ENCODE assay signal across 9 cellular contexts in genomic region chr12:103766028-103766427, GRCh38.
"Had no signal": no experiment of that assay in that cellular context is flagged by ENCODE, and none has a peak within 500 bp of the region (broad histone marks: within the 10 kb centered on the region; RNA-seq: fewer than 3 reads in every experiment).

No MANE protein-coding gene starts in this region.

- H3K9me3 ChIP-seq: HAP-1 had no signal

- H3K4me3 Mint-ChIP-seq: HFFc6, IgD-negative memory B cell had no signal

- H3K4me3 ChIP-seq: GM23248, HAP-1 had no signal

- H3K4me1 Mint-ChIP-seq: IgD-negative memory B cell had no signal

- DNase-seq: GM23248, GOT3, H7, HFFc6, KBM-7 had no signal

- H3K27me3 Mint-ChIP-seq: IgD-negative memory B cell had no signal

- ATAC-seq: HCT116, HepG2 had no signal

- H3K27ac ChIP-seq: GM23248 had no signal

- H3K4me1 ChIP-seq: HAP-1 had no signal

- H3K27ac Mint-ChIP-seq: HFFc6, IgD-negative memory B cell had no signal

- H3K9me3 Mint-ChIP-seq: HFFc6, IgD-negative memory B cell had no signal

- FAIRE-seq: HepG2 had no signal
